Comparison of ENCODE assay signal across 13 cellular contexts in genomic region chr3:185715091-185715490, GRCh38.
DNase-seq lines count a peak whose midpoint lies in the region; ATAC-seq and TF ChIP-seq lines count a peak whose summit lies in the region.
"Had no signal": no experiment of that assay in that cellular context is flagged by ENCODE, and none has a peak within 500 bp of the region (broad histone marks: within the 10 kb centered on the region; RNA-seq: fewer than 3 reads in every experiment).

No MANE protein-coding gene starts in this region.

- TF ChIP-seq RAD21 in HCT116 (IDR thresholded peaks at IDR 0.05; ENCODE audit: low read depth), result no peak

- no peak overlapping the region for H2AFZ ChIP-seq in HCT116 (ENCODE audit: low read depth, low read length, poor library complexity, severe bottlenecking)

- H3K79me2 ChIP-seq in HCT116 (ENCODE audit: insufficient read depth, low read length), result peaks cover 99% of the 10 kb centered on the region

- H3K4me1 ChIP-seq in HCT116 (ENCODE audit: control insufficient read depth in 1 of 2, insufficient read depth in 2 of 2, low read length in 2 of 2) (peaks cover 21 to 50% of the 10 kb centered on the region in 2 experiments), right atrium auricular region (no peaks in the 10 kb centered on the region)
- H3K4me1 ChIP-seq: gastroesophageal sphincter had no signal

- H3K27me3 ChIP-seq in HCT116 (ENCODE audit: insufficient read depth, low read length) (no peaks in the 10 kb centered on the region), right atrium auricular region (no peaks in the 10 kb centered on the region)

- TF ChIP-seq CTCF in HCT116 (IDR thresholded peaks at IDR 0.05 in 2 of 3, conservative IDR thresholded peaks at IDR 0.05 in 1 of 3; ENCODE audit: borderline replicate concordance in 1 of 3, insufficient read depth in 1 of 3, low read depth in 2 of 3, low read length in 2 of 3), result no peak
- TF ChIP-seq CTCF in VCaP (conservative IDR thresholded peaks at IDR 0.05), result no peak
- TF ChIP-seq CTCF in right atrium auricular region (IDR thresholded peaks at IDR 0.05), result no peak

- H3K9ac ChIP-seq in HCT116 (ENCODE audit: low read length), result no peak overlapping the region

- no TSS peak for BruUV-seq in HCT116 (replicated peaks; lab: Mats Ljungman, UMichigan)

- H3K4me3 ChIP-seq in HCT116 (replicated peaks in 1 of 2; ENCODE audit: low read depth in 1 of 2, low read length in 2 of 2), result no peak overlapping the region
- H3K4me3 ChIP-seq in right atrium auricular region, result no peak overlapping the region
- H3K4me3 ChIP-seq: gastroesophageal sphincter, skin epidermis had no signal

- intact Hi-C loops in HCT116 (cut with micrococcal nuclease) (no loop called here), posterior cingulate gyrus (cut with DNase I) (no loop called here)

- CTCF ChIA-PET in HCT116 (lab: Charles Lee), result no interaction called here

- peaks cover 23% of the 10 kb centered on the region; the same call in 1 of the 2 replicates for H4K20me1 ChIP-seq in HCT116 (ENCODE audit: insufficient read depth)

- H3K9me3 ChIP-seq in HCT116 (ENCODE audit: control insufficient read depth in 1 of 2, insufficient read depth in 1 of 2, low read depth in 1 of 2, low read length in 2 of 2), result no peaks in the 10 kb centered on the region
- H3K9me3 ChIP-seq in right atrium auricular region, result no peaks in the 10 kb centered on the region
- H3K9me3 ChIP-seq: gastroesophageal sphincter had no signal

- H3K9me2 ChIP-seq in HCT116 (ENCODE audit: insufficient read depth), result no peaks in the 10 kb centered on the region

- POLR2A ChIA-PET in HCT116 (lab: Charles Lee), result no interaction called here

- H3K27ac ChIP-seq in HCT116 (ENCODE audit: low read depth, low read length) (0 out of 2 replicates have a peak overlapping the region, but pooled peaks have one; percentile 12), VCaP (peak overlapping the region; percentile 39), right atrium auricular region (no peak overlapping the region)
- H3K27ac ChIP-seq: gastroesophageal sphincter had no signal

- DNase-seq in HCT116 (ENCODE audit: low read depth, low spot score) (no peak), iPS DF 4.7 (ENCODE audit: extremely low read depth, low spot score) (peak; percentile 58), renal cortical epithelial cell (ENCODE audit: low read depth) (peak; percentile 52), posterior cingulate gyrus (no peak), NCI-H510A treated with DMSO at 0.1 percent for 48 hours (lab: John Stamatoyannopoulos, UW) (no peak), NCI-H2107 treated with DMSO at 0.1 percent for 48 hours (lab: John Stamatoyannopoulos, UW; ENCODE audit: unreplicated experiment) (no peak), right atrium auricular region (ENCODE audit: low spot score) (no peak)
- DNase-seq: activated T-cell treated with anti-CD3 and anti-CD28 coated beads, Interleukin-2, amount 50 U/mL, for 1 hour; caudate nucleus; DMS153 had no signal

- RAD21 ChIA-PET in HCT116 (lab: Charles Lee; ENCODE audit: low non-redundant PET in 1 of 2, low total read pairs in 2 of 2, uncharacterized antibody in 2 of 2, unreplicated experiment in 2 of 2), result no interaction called here

- H3K4me2 ChIP-seq in HCT116 (ENCODE audit: low read length), result peak overlapping the region; percentile 40

- H3K36me3 ChIP-seq in HCT116 (ENCODE audit: control insufficient read depth in 1 of 2, insufficient read depth in 2 of 2, low read length in 2 of 2), result no peaks in the 10 kb centered on the region
- H3K36me3 ChIP-seq in right atrium auricular region, result no peaks in the 10 kb centered on the region
- H3K36me3 ChIP-seq: gastroesophageal sphincter had no signal

- ATAC-seq in HCT116, result peak; percentile 69
- ATAC-seq: gastroesophageal sphincter had no signal

- no peak for TF ChIP-seq POLR2A in HCT116 (IDR thresholded peaks at IDR 0.05; ENCODE audit: borderline replicate concordance, extremely low read depth, insufficient read depth, insufficient read length)

TF ChIP-seq in HCT116, 20 proteins besides CTCF, POLR2A, EP300 and RAD21:
- TF ChIP-seq POLR2AphosphoS5 (IDR thresholded peaks at IDR 0.05; ENCODE audit: low read depth, low read length) (0 out of 2 replicates have a peak, but pooled peaks have one; percentile 11), SP1 (IDR thresholded peaks at IDR 0.05; ENCODE audit: low read depth) (peak; percentile 29; the same call in 1 of the 2 replicates), ZNF274 (IDR thresholded peaks at IDR 0.05; ENCODE audit: low read depth, low read length) (no peak), SRF (IDR thresholded peaks at IDR 0.05; ENCODE audit: low read depth) (no peak), REST (IDR thresholded peaks at IDR 0.05; ENCODE audit: low read depth) (no peak), CBX3 (IDR thresholded peaks at IDR 0.05; ENCODE audit: low read depth) (peak; percentile 45; the same call in 1 of the 2 replicates), JUND (IDR thresholded peaks at IDR 0.05) (peak; percentile 42; the same call in 1 of the 2 replicates), MAX (IDR thresholded peaks at IDR 0.05) (peak; percentile 20; the same call in 1 of the 2 replicates), TCF7L2 (IDR thresholded peaks at IDR 0.05; ENCODE audit: borderline replicate concordance, extremely low read depth, insufficient read depth, insufficient read length) (no peak), CEBPB (IDR thresholded peaks at IDR 0.05; ENCODE audit: low read depth) (no peak), ATF3 (IDR thresholded peaks at IDR 0.05) (no peak), ZFX (IDR thresholded peaks at IDR 0.05) (no peak)

Comparison
In these comparisons a context has a peak if more than half of its experiments do, and no peak if none do; other contexts are left out.
1. DNase-seq: peak in iPS DF 4.7 (single experiment) and renal cortical epithelial cell (single experiment); none in HCT116 (single experiment), posterior cingulate gyrus (0 of 10), NCI-H510A treated with DMSO at 0.1 percent for 48 hours (single experiment), NCI-H2107 treated with DMSO at 0.1 percent for 48 hours (single experiment) and right atrium auricular region (single experiment).
2. H3K27ac ChIP-seq: peak in HCT116 (single experiment) and VCaP (single experiment); none in right atrium auricular region (0 of 2).